9 cellular contexts compared by ENCODE assay signal in genomic region chr13:48235814-48236135, GRCh38. TPM values are rescaled to one million over a fixed set of nuclear protein-coding genes. Genes with fewer than 3 reads are reported as not detected.
DNase-seq lines count a peak whose midpoint lies in the region; ATAC-seq and TF ChIP-seq lines count a peak whose summit lies in the region.
"Had no signal": no experiment of that assay in that cellular context is flagged by ENCODE, and none has a peak within 500 bp of the region (broad histone marks: within the 10 kb centered on the region; RNA-seq: fewer than 3 reads in every experiment).

No MANE protein-coding gene starts in this region.

- H3K4me3 Mint-ChIP-seq in T-helper 2 cell treated with Interferon-gamma antibody and Interleukin-4, amounts not matched to agents 5 μg/mL and 100 μg/mL, for 36 hours = peak overlapping the region; percentile 76
- no peak overlapping the region for H3K4me3 Mint-ChIP-seq in stimulated activated naive B cell treated with anti-CD40 and anti-IgM and Interleukin-4, amounts not matched to agents 10 μg/mL and 1 μg/mL and 100 μg/mL, for 72 hours

- peaks cover 34% of the 10 kb centered on the region for H3K4me1 Mint-ChIP-seq in T-helper 2 cell treated with Interferon-gamma antibody and Interleukin-4, amounts not matched to agents 5 μg/mL and 100 μg/mL, for 36 hours (ENCODE audit: low read depth)
- peaks cover 26 to 49% of the 10 kb centered on the region in 2 donors for H3K4me1 Mint-ChIP-seq in stimulated activated naive B cell treated with anti-CD40 and anti-IgM and Interleukin-4, amounts not matched to agents 10 μg/mL and 1 μg/mL and 100 μg/mL, for 72 hours

- in situ Hi-C loops in astrocyte of the cerebellum (cut with HindIII; ENCODE audit: low sequenced_read_pairs) = no loop called here

- TF ChIP-seq CTCF in astrocyte of the cerebellum (IDR thresholded peaks at IDR 0.05; ENCODE audit: low read depth, low read length, missing control alignments) (no peak), left lung (IDR thresholded peaks at IDR 0.05) (no peak)

- H3K27ac Mint-ChIP-seq in T-helper 2 cell treated with Interferon-gamma antibody and Interleukin-4, amounts not matched to agents 5 μg/mL and 100 μg/mL, for 36 hours = no peak overlapping the region
- no peak overlapping the region for H3K27ac Mint-ChIP-seq in stimulated activated naive B cell treated with anti-CD40 and anti-IgM and Interleukin-4, amounts not matched to agents 10 μg/mL and 1 μg/mL and 100 μg/mL, for 72 hours

- H3K4me1 ChIP-seq in left lung = peaks cover 31 to 68% of the 10 kb centered on the region in 2 donors
- peaks cover 6 to 70% (median 58%) of the 10 kb centered on the region in 5 donors for H3K4me1 ChIP-seq in subcutaneous abdominal adipose tissue (ENCODE audit: control insufficient read depth in 5 of 5, insufficient read depth in 5 of 5, low read length in 5 of 5)

- peaks cover 26% of the 10 kb centered on the region for H3K36me3 Mint-ChIP-seq in T-helper 2 cell treated with Interferon-gamma antibody and Interleukin-4, amounts not matched to agents 5 μg/mL and 100 μg/mL, for 36 hours (ENCODE audit: low read depth)
- peaks cover 6 to 9% of the 10 kb centered on the region in 2 donors for H3K36me3 Mint-ChIP-seq in stimulated activated naive B cell treated with anti-CD40 and anti-IgM and Interleukin-4, amounts not matched to agents 10 μg/mL and 1 μg/mL and 100 μg/mL, for 72 hours

- intact Hi-C loops in left lung (cut with DNase I) = no loop called here

- H3K9ac ChIP-seq in subcutaneous abdominal adipose tissue (ENCODE audit: low read length in 5 of 5) = peak overlapping the region; percentile 64 to 99 (median 97)

- H3K9me3 ChIP-seq in left lung = no peaks in the 10 kb centered on the region
- no peaks in the 10 kb centered on the region for H3K9me3 ChIP-seq in subcutaneous abdominal adipose tissue (ENCODE audit: control insufficient read depth in 5 of 5, low read length in 5 of 5)

- peak overlapping the region; percentile 92 for H3K4me3 ChIP-seq in astrocyte of the cerebellum (ENCODE audit: low read depth, low read length)
- peak overlapping the region; percentile 68 to 97 for H3K4me3 ChIP-seq in left lung
- H3K4me3 ChIP-seq in subcutaneous abdominal adipose tissue (ENCODE audit: low read depth in 1 of 5, low read length in 5 of 5) = peak overlapping the region; percentile 95 to 100 (median 99)

- H3K27me3 Mint-ChIP-seq in T-helper 2 cell treated with Interferon-gamma antibody and Interleukin-4, amounts not matched to agents 5 μg/mL and 100 μg/mL, for 36 hours (ENCODE audit: low read depth) = peaks cover 46% of the 10 kb centered on the region
- H3K27me3 Mint-ChIP-seq in stimulated activated naive B cell treated with anti-CD40 and anti-IgM and Interleukin-4, amounts not matched to agents 10 μg/mL and 1 μg/mL and 100 μg/mL, for 72 hours = no peaks in the 10 kb centered on the region

- H3K27me3 ChIP-seq in left lung = no peaks in the 10 kb centered on the region
- no peaks in the 10 kb centered on the region for H3K27me3 ChIP-seq in subcutaneous abdominal adipose tissue (ENCODE audit: control insufficient read depth in 5 of 5, insufficient read depth in 4 of 5, low read length in 5 of 5)

- H3K9me3 Mint-ChIP-seq in T-helper 2 cell treated with Interferon-gamma antibody and Interleukin-4, amounts not matched to agents 5 μg/mL and 100 μg/mL, for 36 hours = no peaks in the 10 kb centered on the region
- no peaks in the 10 kb centered on the region for H3K9me3 Mint-ChIP-seq in stimulated activated naive B cell treated with anti-CD40 and anti-IgM and Interleukin-4, amounts not matched to agents 10 μg/mL and 1 μg/mL and 100 μg/mL, for 72 hours

- peaks cover 0 to 7% of the 10 kb centered on the region in 2 donors for H3K36me3 ChIP-seq in left lung
- H3K36me3 ChIP-seq in subcutaneous abdominal adipose tissue (ENCODE audit: control insufficient read depth in 5 of 5, insufficient read depth in 5 of 5, low read length in 5 of 5) = peaks cover 0 to 8% (median under 1%) of the 10 kb centered on the region in 5 donors

- no peak for DNase-seq in T-helper 2 cell treated with Interferon-gamma antibody and Interleukin-4, amounts not matched to agents 5 μg/mL and 100 μg/mL, for 36 hours (ENCODE audit: low spot score)
- DNase-seq in T-helper 2 cell = no peak
- no peak for DNase-seq in astrocyte of the cerebellum (ENCODE audit: low read depth)
- DNase-seq in left lung = no peak
- no peak for DNase-seq in stimulated activated naive B cell treated with anti-CD40 and anti-IgM and Interleukin-4, amounts not matched to agents 10 μg/mL and 1 μg/mL and 100 μg/mL, for 72 hours
- no peak for DNase-seq in C1 segment of cervical spinal cord (lab: John Stamatoyannopoulos, UW)
- DNase-seq in NCI-H187 (lab: John Stamatoyannopoulos, UW) = no peak
- DNase-seq: NCI-H2029 treated with DMSO at 0.1 percent for 48 hours had no signal

- H3K27ac ChIP-seq in left lung (peak overlapping the region; percentile 99 to 100), subcutaneous abdominal adipose tissue (ENCODE audit: low read depth, low read length) (peak overlapping the region; percentile 99)

- ATAC-seq in left lung = no peak
- no peak for ATAC-seq in stimulated activated naive B cell treated with anti-CD40 and anti-IgM and Interleukin-4, amounts not matched to agents 10 μg/mL and 1 μg/mL and 100 μg/mL, for 72 hours (replicated peaks)

RNA-seq across cellular contexts. Expression of gene ITM2B, which starts 2.8 kb away (rescaled TPM):
- total RNA-seq in left lung = 100 to 1,000 TPM; 581 to 609 TPM
